ENCODE assay signal across 26 cellular contexts in the genomic region with DNA sequence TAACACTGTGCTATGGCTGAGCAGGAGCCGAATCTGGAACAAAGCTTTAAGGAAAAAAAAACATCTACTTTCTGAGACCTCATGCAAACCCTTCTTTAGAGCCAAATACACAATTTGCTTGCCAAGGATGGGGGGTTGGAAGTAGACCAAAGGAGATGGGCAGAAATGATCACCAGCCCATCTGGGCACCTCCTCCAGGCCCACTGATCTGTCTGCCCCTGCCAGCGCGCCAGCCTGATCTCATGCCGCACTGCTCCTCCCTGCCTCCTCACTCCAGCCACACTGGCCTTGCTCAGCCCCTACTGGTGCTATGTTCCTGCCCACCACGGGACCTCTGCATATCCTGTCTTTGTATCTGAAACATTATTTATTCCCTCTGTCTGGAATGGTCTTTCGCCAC. TPM values are rescaled to one million over a fixed set of nuclear protein-coding genes. Genes with fewer than 3 reads are reported as not detected.
A peak's percentile ranks its signal among the peaks of the same experiment; 100 is the strongest.
DNase-seq lines count a peak whose midpoint lies in the region; ATAC-seq, FAIRE-seq and TF ChIP-seq lines count a peak whose summit lies in the region.
"Had no signal": no experiment of that assay in that cellular context is flagged by ENCODE, and none has a peak within 500 bp of the region (broad histone marks: within the 10 kb centered on the region; RNA-seq: fewer than 3 reads in every experiment).

No MANE protein-coding gene starts in this region.

- POLR2A ChIA-PET in CD8-positive, alpha-beta T cell (lab: Charles Lee): no interaction called here

- ATAC-seq in CD8-positive, alpha-beta T cell: no peak
- ATAC-seq: A549, K562, Right ventricle myocardium inferior had no signal

- TF ChIP-seq POLR2A in thyroid gland (IDR thresholded peaks at IDR 0.05): no peak

- H3K27me3 Mint-ChIP-seq in CD8-positive, alpha-beta T cell (ENCODE audit: low read depth): no peaks in the 10 kb centered on the region
- H3K27me3 Mint-ChIP-seq: B cell had no signal

- TF ChIP-seq CTCF in CD8-positive, alpha-beta T cell (IDR thresholded peaks at IDR 0.05): no peak
- TF ChIP-seq CTCF in D721Med (IDR thresholded peaks at IDR 0.05; ENCODE audit: insufficient read depth, missing control alignments) (no peak), thyroid gland (IDR thresholded peaks at IDR 0.05) (no peak)

- H3K36me3 Mint-ChIP-seq in CD8-positive, alpha-beta T cell: peaks cover 93% of the 10 kb centered on the region

- H3K4me3 ChIP-seq in CD8-positive, alpha-beta T cell (ENCODE audit: low read depth, low read length): no peak overlapping the region
- no peak overlapping the region for H3K4me3 ChIP-seq in thyroid gland (replicated peaks in 1 of 3)
- H3K4me3 ChIP-seq: A549, K562, MG63, SJSA1 had no signal

- FAIRE-seq in D721Med (lab: Jason Lieb, UNC): no peak
- FAIRE-seq: A549, GM19239, H54, K562 had no signal

- no peaks in the 10 kb centered on the region for H3K27me3 ChIP-seq in CD8-positive, alpha-beta T cell (ENCODE audit: insufficient read depth, low read length)
- no peaks in the 10 kb centered on the region for H3K27me3 ChIP-seq in thyroid gland
- H3K27me3 ChIP-seq: MG63, SJSA1 had no signal

- H3K4me3 Mint-ChIP-seq in CD8-positive, alpha-beta T cell: no peak overlapping the region
- H3K4me3 Mint-ChIP-seq: B cell had no signal

- H3K27ac ChIP-seq in CD8-positive, alpha-beta T cell (ENCODE audit: low read depth, low read length): no peak overlapping the region
- H3K27ac ChIP-seq in thyroid gland: no peak overlapping the region
- H3K27ac ChIP-seq: A549 had no signal

- H3K36me3 ChIP-seq in CD8-positive, alpha-beta T cell (ENCODE audit: insufficient read depth, low read length): peaks cover 76% of the 10 kb centered on the region
- H3K36me3 ChIP-seq in thyroid gland: peaks cover 87 to 90% of the 10 kb centered on the region in 2 donors

- 83 to 90% methylated on average over 6 of the region's 6 CpGs for WGBS in thyroid gland, 2 donors

- H3K4me1 Mint-ChIP-seq in CD8-positive, alpha-beta T cell (ENCODE audit: low read depth): no peaks in the 10 kb centered on the region
- H3K4me1 Mint-ChIP-seq: B cell had no signal

- H3K27ac Mint-ChIP-seq in CD8-positive, alpha-beta T cell: peak overlapping the region; percentile 8
- H3K27ac Mint-ChIP-seq: B cell had no signal

- no peak for DNase-seq in CD8-positive, alpha-beta T cell
- peak; percentile 66 to 85 for DNase-seq in NCI-H446 (lab: John Stamatoyannopoulos, UW)
- DNase-seq in cerebellar cortex (ENCODE audit: low spot score): peak; percentile 83
- DNase-seq in medulla oblongata (ENCODE audit: extremely low spot score): peak; percentile 27
- no peak for DNase-seq in superior temporal gyrus (ENCODE audit: extremely low spot score)
- no peak for DNase-seq in D721Med (ENCODE audit: insufficient read length, low spot score)
- no peak for DNase-seq in thyroid gland
- DNase-seq in NCI-H2196 treated with DMSO at 0.1 percent for 48 hours (lab: John Stamatoyannopoulos, UW; ENCODE audit: unreplicated experiment): no peak
- DNase-seq: Caco-2; DMS153; GDM1; MG63; NCI-H1048; NCI-H1436; NCI-H187 treated with DMSO at 0.1 percent for 48 hours; NCI-H2107; NCI-H510A treated with DMSO at 0.1 percent for 48 hours; NCI-H774; NK-92 treated with Interleukin-12 subunit alpha and Interleukin-12 subunit beta, amount 100 ng/mL, for 24 hours had no signal

- no peaks in the 10 kb centered on the region for H3K9me3 ChIP-seq in CD8-positive, alpha-beta T cell (ENCODE audit: low read length)
- no peaks in the 10 kb centered on the region for H3K9me3 ChIP-seq in thyroid gland
- H3K9me3 ChIP-seq: A549, Caco-2, MG63, SJSA1 had no signal

- H3K4me1 ChIP-seq in CD8-positive, alpha-beta T cell (ENCODE audit: insufficient read depth, low read length): no peaks in the 10 kb centered on the region
- H3K4me1 ChIP-seq in thyroid gland: no peaks in the 10 kb centered on the region
- H3K4me1 ChIP-seq: A549, Caco-2 had no signal

- CTCF ChIA-PET in CD8-positive, alpha-beta T cell (lab: Charles Lee): no interaction called here

- H3K9me3 Mint-ChIP-seq in CD8-positive, alpha-beta T cell: no peaks in the 10 kb centered on the region

- intact Hi-C loops in CD8-positive, alpha-beta T cell (cut with DNase I, micrococcal nuclease): no loop called here
- intact Hi-C loops in thyroid gland (cut with DNase I): no loop called here

RNA-seq across cellular contexts. Expression of a gene that starts 24.8 kb away (rescaled TPM):
- total RNA-seq in CD8-positive, alpha-beta T cell: 10 to 100 TPM; 61.6 to 63.7 TPM
- 10 to 100 TPM; 14.9 to 19.9 (median 17.4) TPM for total RNA-seq in thyroid gland

RNA-seq across cellular contexts. Expression of a gene that starts 53.2 kb away (rescaled TPM):
- total RNA-seq in CD8-positive, alpha-beta T cell: 100 to 1,000 TPM; 161 to 163 TPM
- total RNA-seq in thyroid gland: 100 to 1,000 TPM in 1 of 4 donors, 10 to 100 TPM in 3; 44.6 to 111 (median 73.6) TPM

RNA-seq across cellular contexts. Expression of a gene that starts 59.6 kb away (rescaled TPM):
- total RNA-seq in CD8-positive, alpha-beta T cell: 1,000 to 10,000 TPM; 2,094 to 2,102 TPM
- total RNA-seq in thyroid gland: 1,000 to 10,000 TPM; 1,176 to 3,070 (median 2,431) TPM

Comparison
In these comparisons a context has a peak if more than half of its experiments do, and no peak if none do; other contexts are left out.
1. DNase-seq: peak in NCI-H446 (2 of 2), cerebellar cortex (single experiment) and medulla oblongata (single experiment); none in CD8-positive, alpha-beta T cell (0 of 7), superior temporal gyrus (single experiment), D721Med (single experiment), thyroid gland (0 of 2) and NCI-H2196 treated with DMSO at 0.1 percent for 48 hours (single experiment).